In the genomic region with DNA sequence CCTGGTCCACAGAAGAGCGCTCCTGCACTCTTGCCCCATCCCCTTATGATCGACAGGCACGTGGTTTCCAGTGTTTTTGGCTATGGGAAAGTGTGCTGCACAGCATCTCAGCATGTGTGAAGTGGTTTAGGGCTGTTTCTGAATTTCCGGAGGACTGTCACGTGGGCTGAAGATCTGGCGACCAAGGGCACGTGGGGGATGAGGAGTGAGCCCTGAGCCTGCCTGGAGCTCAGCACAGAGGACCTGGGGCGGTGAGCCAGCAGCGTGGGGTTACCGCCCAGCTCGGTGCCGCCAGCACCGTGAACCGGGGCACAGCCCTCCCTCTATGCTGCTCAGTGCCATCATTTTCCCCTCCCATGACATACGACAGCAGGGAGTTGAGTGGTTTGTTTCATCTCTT, we compare ENCODE assay signal across 9 cellular contexts.
A peak's percentile ranks its signal among the peaks of the same experiment; 100 is the strongest.
DNase-seq lines count a peak whose midpoint lies in the region; ATAC-seq and TF ChIP-seq lines count a peak whose summit lies in the region.
"Had no signal": no experiment of that assay in that cellular context is flagged by ENCODE, and none has a peak within 500 bp of the region (broad histone marks: within the 10 kb centered on the region; RNA-seq: fewer than 3 reads in every experiment).

No MANE protein-coding gene starts in this region.

- no peak overlapping the region for H3K4me3 ChIP-seq in sigmoid colon
- H3K4me3 ChIP-seq in SK-N-SH (ENCODE audit: low read depth in 2 of 2, low read length in 1 of 2): no peak overlapping the region

- no peaks in the 10 kb centered on the region for H3K27me3 Mint-ChIP-seq in T-helper 17 cell

- no peaks in the 10 kb centered on the region for H4K20me1 ChIP-seq in SK-N-SH (ENCODE audit: insufficient read depth)

- peak overlapping the region; percentile 90 for H3K27ac Mint-ChIP-seq in T-helper 17 cell

- H3K36me3 Mint-ChIP-seq in T-helper 17 cell (ENCODE audit: low read depth): no peaks in the 10 kb centered on the region

- TF ChIP-seq RAD21 in SK-N-SH (IDR thresholded peaks at IDR 0.05; ENCODE audit: low read length): no peak

- peak; percentile 35 to 60 (median 46) for DNase-seq in T-helper 17 cell
- DNase-seq in activated T-helper 9 cell treated with anti-CD3 and anti-CD28 coated beads, Interleukin-2, amount 50 U/mL, for 16 hours (ENCODE audit: low read depth): peak; percentile 24
- DNase-seq in mucosa of gallbladder (ENCODE audit: low spot score): peak; percentile 43
- peak; percentile 33 to 40 for DNase-seq in stimulated activated CD8-positive, alpha-beta memory T cell treated with anti-CD3 and anti-CD28 coated beads, Interleukin-7, amount 100 ng/mL, for 4 hours (ENCODE audit: low read depth in 2 of 2)
- DNase-seq in sigmoid colon: no peak
- DNase-seq in SK-N-SH: no peak
- DNase-seq: NCI-H1048 had no signal

- no peaks in the 10 kb centered on the region for H3K79me2 ChIP-seq in SK-N-SH (ENCODE audit: insufficient read depth)

- 68 to 92% methylated on average over 15 of the region's 15 CpGs for WGBS in sigmoid colon, 2 donors
- 95% methylated on average over 8 of the region's 15 CpGs for WGBS in SK-N-SH (ENCODE audit: low lambda C conversion rate)

- POLR2A ChIA-PET in SK-N-SH (lab: Yijun Ruan, JAX): no interaction called here

- TF ChIP-seq POLR2A in sigmoid colon (IDR thresholded peaks at IDR 0.05): no peak

- H3F3A ChIP-seq in SK-N-SH (replicated peaks; ENCODE audit: insufficient read depth): no peaks in the 10 kb centered on the region

- H3K4me1 Mint-ChIP-seq in T-helper 17 cell: peaks cover 34% of the 10 kb centered on the region

- intact Hi-C loops in sigmoid colon (cut with DNase I): no loop called here

- H3K4me2 ChIP-seq in SK-N-SH: no peak overlapping the region

- H3K27me3 ChIP-seq in sigmoid colon: no peaks in the 10 kb centered on the region
- no peaks in the 10 kb centered on the region for H3K27me3 ChIP-seq in SK-N-SH (ENCODE audit: insufficient read depth)

- CTCF ChIA-PET in SK-N-SH (lab: Yijun Ruan, JAX): interaction anchor here (1.7 kb wide), 1 partner anchor 89 kb away, joined by 5 read pairs; no protein-coding TSS in a partner anchor

- H3K9ac ChIP-seq in SK-N-SH: no peak overlapping the region

- H3K9me3 ChIP-seq in T-helper 17 cell (ENCODE audit: control insufficient read depth, low read length, poor library complexity, severe bottlenecking) (no peaks in the 10 kb centered on the region), sigmoid colon (no peaks in the 10 kb centered on the region), SK-N-SH (no peaks in the 10 kb centered on the region)

- peak overlapping the region; percentile 85 for H3K4me3 Mint-ChIP-seq in T-helper 17 cell

- TF ChIP-seq EP300 in sigmoid colon (IDR thresholded peaks at IDR 0.05): no peak
- TF ChIP-seq EP300 in SK-N-SH (IDR thresholded peaks at IDR 0.05; ENCODE audit: borderline replicate concordance in 1 of 2, low read depth in 1 of 2, low read length in 1 of 2): no peak

- no peaks in the 10 kb centered on the region for H3K9me2 ChIP-seq in SK-N-SH

- peaks cover 0 to 8% (median 0%) of the 10 kb centered on the region in 4 donors for H3K36me3 ChIP-seq in sigmoid colon
- H3K36me3 ChIP-seq in SK-N-SH (replicated peaks in 1 of 2; ENCODE audit: control insufficient read depth in 1 of 2, insufficient read depth in 2 of 2, low read length in 1 of 2): peaks cover 0 to 2% of the 10 kb centered on the region in 2 experiments

- no peak for TF ChIP-seq CTCF in sigmoid colon (IDR thresholded peaks at IDR 0.05)
- no peak for TF ChIP-seq CTCF in SK-N-SH (IDR thresholded peaks at IDR 0.05)

- ATAC-seq in T-helper 17 cell (peak; percentile 98), SK-N-SH treated with all-trans-retinoic acid at 6 μM for 48 hours (no peak), GM18907 (IDR thresholded peaks at IDR 0.05; ENCODE audit: unreplicated experiment) (no peak)

- no peak overlapping the region for H2AFZ ChIP-seq in SK-N-SH (ENCODE audit: low read depth)

- no peak overlapping the region for H3K27ac ChIP-seq in sigmoid colon
- peak overlapping the region in 1 of 2 experiments; percentile 98; a peak in 2 of 4 replicates for H3K27ac ChIP-seq in SK-N-SH (ENCODE audit: low read depth in 2 of 2, low read length in 1 of 2)

- peaks cover 0 to 16% (median 6%) of the 10 kb centered on the region in 4 donors for H3K4me1 ChIP-seq in sigmoid colon
- peaks cover 0 to 66% of the 10 kb centered on the region in 2 experiments; a peak in 2 of 4 replicates for H3K4me1 ChIP-seq in SK-N-SH (ENCODE audit: control insufficient read depth in 1 of 2, insufficient read depth in 2 of 2, low read depth in 1 of 2, low read length in 1 of 2)

TF ChIP-seq in SK-N-SH treated with all-trans-retinoic acid at 6 μM for 48 hours, 23 proteins besides CTCF, POLR2A, EP300 and RAD21:
- TF ChIP-seq GLIS3 (CRISPR knock-in tag; IDR thresholded peaks at IDR 0.05) (no peak), PPARA (CRISPR knock-in tag; IDR thresholded peaks at IDR 0.05; ENCODE audit: borderline replicate concordance) (no peak)

TF ChIP-seq in SK-N-SH, 30 proteins besides CTCF, POLR2A, EP300 and RAD21:
- TF ChIP-seq GATA2 (CRISPR knock-in tag; IDR thresholded peaks at IDR 0.05): no peak
- TF ChIP-seq CHD2 (IDR thresholded peaks at IDR 0.05; ENCODE audit: low read length, partially characterized antibody): no peak
- no peak for TF ChIP-seq NFIC (IDR thresholded peaks at IDR 0.05; ENCODE audit: borderline replicate concordance)
- TF ChIP-seq GABPA (IDR thresholded peaks at IDR 0.05; ENCODE audit: low read depth): no peak
- TF ChIP-seq, protein P1, sequence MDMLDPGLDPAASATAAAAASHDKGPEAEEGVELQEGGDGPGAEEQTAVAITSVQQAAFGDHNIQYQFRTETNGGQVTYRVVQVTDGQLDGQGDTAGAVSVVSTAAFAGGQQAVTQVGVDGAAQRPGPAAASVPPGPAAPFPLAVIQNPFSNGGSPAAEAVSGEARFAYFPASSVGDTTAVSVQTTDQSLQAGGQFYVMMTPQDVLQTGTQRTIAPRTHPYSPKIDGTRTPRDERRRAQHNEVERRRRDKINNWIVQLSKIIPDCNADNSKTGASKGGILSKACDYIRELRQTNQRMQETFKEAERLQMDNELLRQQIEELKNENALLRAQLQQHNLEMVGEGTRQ (IDR thresholded peaks at IDR 0.05; ENCODE audit: borderline replicate concordance, low read depth, low read length): no peak
- TF ChIP-seq JUND (IDR thresholded peaks at IDR 0.05): no peak
- TF ChIP-seq, protein P2, sequence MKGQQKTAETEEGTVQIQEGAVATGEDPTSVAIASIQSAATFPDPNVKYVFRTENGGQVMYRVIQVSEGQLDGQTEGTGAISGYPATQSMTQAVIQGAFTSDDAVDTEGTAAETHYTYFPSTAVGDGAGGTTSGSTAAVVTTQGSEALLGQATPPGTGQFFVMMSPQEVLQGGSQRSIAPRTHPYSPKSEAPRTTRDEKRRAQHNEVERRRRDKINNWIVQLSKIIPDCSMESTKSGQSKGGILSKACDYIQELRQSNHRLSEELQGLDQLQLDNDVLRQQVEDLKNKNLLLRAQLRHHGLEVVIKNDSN (IDR thresholded peaks at IDR 0.05; ENCODE audit: borderline replicate concordance, low read depth): no peak
- TF ChIP-seq TCF12 (IDR thresholded peaks at IDR 0.05): no peak
- TF ChIP-seq RFX5 (IDR thresholded peaks at IDR 0.05; ENCODE audit: low read length): no peak
- TF ChIP-seq, protein P3, sequence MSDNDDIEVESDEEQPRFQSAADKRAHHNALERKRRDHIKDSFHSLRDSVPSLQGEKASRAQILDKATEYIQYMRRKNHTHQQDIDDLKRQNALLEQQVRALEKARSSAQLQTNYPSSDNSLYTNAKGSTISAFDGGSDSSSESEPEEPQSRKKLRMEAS (IDR thresholded peaks at IDR 0.05; ENCODE audit: low read depth): no peak
- no peak for TF ChIP-seq RXRA (IDR thresholded peaks at IDR 0.05; ENCODE audit: borderline replicate concordance, low read depth)
- TF ChIP-seq FOSL2 (IDR thresholded peaks at IDR 0.05; ENCODE audit: borderline replicate concordance, low read depth): no peak
- TF ChIP-seq TEAD4 (IDR thresholded peaks at IDR 0.05; ENCODE audit: borderline replicate concordance, insufficient read depth): no peak
- no peak for TF ChIP-seq SIN3A (IDR thresholded peaks at IDR 0.05; ENCODE audit: borderline replicate concordance, low read depth, low read length)
- no peak for TF ChIP-seq SMC3 (IDR thresholded peaks at IDR 0.05; ENCODE audit: low read depth, low read length)

Comparison
In these comparisons a context has a peak if more than half of its experiments do, and no peak if none do; other contexts are left out.
1. DNase-seq: peak in T-helper 17 cell (3 of 3), activated T-helper 9 cell treated with anti-CD3 and anti-CD28 coated beads, Interleukin-2, amount 50 U/mL, for 16 hours (single experiment), mucosa of gallbladder (single experiment) and stimulated activated CD8-positive, alpha-beta memory T cell treated with anti-CD3 and anti-CD28 coated beads, Interleukin-7, amount 100 ng/mL, for 4 hours (2 of 2); none in sigmoid colon (single experiment) and SK-N-SH (single experiment).